ENCODE assay signal across 8 cellular contexts in the genomic region with DNA sequence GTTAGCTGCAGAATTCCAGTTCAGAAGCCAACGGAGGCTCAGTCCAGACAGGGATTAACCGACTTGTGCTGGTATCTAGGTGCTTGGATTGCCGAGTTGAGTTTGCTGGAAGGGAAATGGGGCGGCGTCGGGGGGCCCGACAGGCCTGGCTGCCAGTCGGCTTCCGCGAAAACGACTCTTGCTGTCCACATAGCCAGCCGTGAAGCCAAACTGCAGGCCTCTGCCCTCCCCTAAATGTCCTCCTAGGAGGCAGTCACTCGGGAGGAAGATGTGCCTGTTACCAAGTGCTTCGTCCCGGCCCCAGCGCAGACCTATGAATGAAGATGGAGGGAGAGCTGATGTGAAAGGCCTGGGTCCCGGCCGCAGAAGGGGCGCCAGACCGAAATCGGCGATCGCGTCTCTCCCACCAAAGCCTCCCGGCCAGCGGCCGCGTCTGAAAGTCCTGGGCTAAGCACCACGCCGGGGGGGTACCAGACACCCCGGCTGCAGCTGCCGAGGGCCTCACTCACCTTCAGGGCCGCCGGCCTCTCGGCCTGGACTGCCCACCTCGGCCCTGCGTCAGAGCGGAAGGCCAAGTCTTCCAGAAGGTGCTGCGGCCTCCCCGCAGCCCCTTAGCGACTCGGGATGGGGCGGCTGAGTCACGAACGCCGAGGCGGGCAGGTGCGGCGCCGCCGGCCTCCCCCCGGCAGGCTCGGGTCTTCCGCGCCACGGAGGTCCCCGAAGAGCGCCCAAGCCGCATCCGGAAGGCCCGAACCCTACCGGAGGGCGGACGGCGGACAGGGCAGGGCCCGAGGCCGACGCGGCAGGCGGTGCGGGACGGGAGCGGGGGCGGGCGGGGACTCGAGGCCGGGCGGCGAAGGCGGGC. TPM values are rescaled to one million over a fixed set of nuclear protein-coding genes. Genes with fewer than 3 reads are reported as not detected.
DNase-seq lines count a peak whose midpoint lies in the region; ATAC-seq and TF ChIP-seq lines count a peak whose summit lies in the region.

No MANE protein-coding gene starts in this region.

- peaks cover 18% of the 10 kb centered on the region for H3K4me1 ChIP-seq in CD8-positive, alpha-beta T cell (ENCODE audit: insufficient read depth, low read length)
- H3K4me1 ChIP-seq in psoas muscle = peaks cover 19% of the 10 kb centered on the region

- no peaks in the 10 kb centered on the region for H3K9me3 Mint-ChIP-seq in CD8-positive, alpha-beta T cell

- H3K36me3 ChIP-seq in CD8-positive, alpha-beta T cell (ENCODE audit: insufficient read depth, low read length) = peaks cover 10% of the 10 kb centered on the region
- H3K36me3 ChIP-seq in psoas muscle (ENCODE audit: insufficient read depth in 1 of 2, low read depth in 1 of 2) = peaks cover 4 to 65% of the 10 kb centered on the region in 2 donors

- peak overlapping the region; percentile 93 for H3K4me3 Mint-ChIP-seq in CD8-positive, alpha-beta T cell

- WGBS in psoas muscle, 3 donors = 0 to 1% (median 0%) methylated on average over 66 to 78 of the region's 80 CpGs

- peak overlapping the region; percentile 91 for H3K27ac Mint-ChIP-seq in CD8-positive, alpha-beta T cell

- ATAC-seq in CD8-positive, alpha-beta T cell = peak; percentile 11
- ATAC-seq in GM21717 (IDR thresholded peaks at IDR 0.05; ENCODE audit: unreplicated experiment) = peak; percentile 9
- peak; percentile 33 for ATAC-seq in Right ventricle myocardium superior (ENCODE audit: poor library complexity)
- ATAC-seq in psoas muscle = peak; percentile 34 to 45 (median 36)

- H3K27me3 Mint-ChIP-seq in CD8-positive, alpha-beta T cell (ENCODE audit: low read depth) = no peaks in the 10 kb centered on the region

- H3K4me3 ChIP-seq in CD8-positive, alpha-beta T cell (ENCODE audit: low read depth, low read length) = peak overlapping the region; percentile 88
- H3K4me3 ChIP-seq in psoas muscle = peak overlapping the region; percentile 90

- peaks cover 28% of the 10 kb centered on the region for H3K4me1 Mint-ChIP-seq in CD8-positive, alpha-beta T cell (ENCODE audit: low read depth)

- H3K27ac ChIP-seq in CD8-positive, alpha-beta T cell (ENCODE audit: low read depth, low read length) = peak overlapping the region; percentile 78
- peak overlapping the region; percentile 96 for H3K27ac ChIP-seq in psoas muscle

- peak in 5 of 7 experiments; percentile 38 to 64 (median 48) for DNase-seq in CD8-positive, alpha-beta T cell
- DNase-seq in NCI-H69 (lab: John Stamatoyannopoulos, UW) (peak; percentile 64), Right ventricle myocardium superior (no peak), psoas muscle (peak; percentile 41 to 68), NCI-H1930 (lab: John Stamatoyannopoulos, UW) (no peak), HuH-7.5 (ENCODE audit: low spot score) (no peak)
- DNase-seq in activated naive CD4-positive, alpha-beta T cell treated with Interleukin-2 at 50 U/mL for 16 hours = peak; percentile 61

- intact Hi-C loops in CD8-positive, alpha-beta T cell (cut with DNase I, micrococcal nuclease) = loop anchor here (2.0 kb wide), 4 partner anchors 65 to 303 kb away; partner anchors contain the start of genes CBL (in 1 of the 2) and DDX6 (in 1 of the 2)
- intact Hi-C loops in Right ventricle myocardium superior (cut with DNase I) = loop anchor here (2.0 kb wide), 1 partner anchor 103 kb away; no protein-coding TSS in a partner anchor
- intact Hi-C loops in psoas muscle (cut with DNase I) = no loop called here

- POLR2A ChIA-PET in CD8-positive, alpha-beta T cell (lab: Charles Lee) = interaction anchor here (0.6 to 3.3 kb wide), 27 partner anchors 8 to 501 kb away, joined by 3 to 44 read pairs (median 5); partner anchors contain the start of genes ABCG4, C2CD2L, CBL and CENATAC

- CTCF ChIA-PET in CD8-positive, alpha-beta T cell (lab: Charles Lee) = interaction anchor here (0.9 to 3.1 kb wide), 13 partner anchors 8 to 228 kb away, joined by 3 to 15 read pairs (median 5); partner anchors contain the start of genes C2CD2L and VPS11

- TF ChIP-seq CTCF in CD8-positive, alpha-beta T cell (IDR thresholded peaks at IDR 0.05) = no peak
- TF ChIP-seq CTCF in psoas muscle (IDR thresholded peaks at IDR 0.05) = no peak

- peaks cover 42% of the 10 kb centered on the region for H3K36me3 Mint-ChIP-seq in CD8-positive, alpha-beta T cell

- no peaks in the 10 kb centered on the region for H3K9me3 ChIP-seq in CD8-positive, alpha-beta T cell (ENCODE audit: low read length)
- H3K9me3 ChIP-seq in psoas muscle = no peaks in the 10 kb centered on the region

- no peaks in the 10 kb centered on the region for H3K27me3 ChIP-seq in CD8-positive, alpha-beta T cell (ENCODE audit: insufficient read depth, low read length)
- H3K27me3 ChIP-seq in psoas muscle (ENCODE audit: insufficient read depth in 3 of 3, low read length in 2 of 3) = no peaks in the 10 kb centered on the region

RNA-seq across cellular contexts. Expression of gene DPAGT1, which starts 7.5 kb away (rescaled TPM):
- 1 to 10 TPM; 9.4 to 9.9 TPM for total RNA-seq in CD8-positive, alpha-beta T cell
- total RNA-seq in Right ventricle myocardium superior (18.2 TPM), psoas muscle (10 to 100 TPM in 3 of 4 donors, 1 to 10 TPM in 1; 9.4 to 12.9 (median 12.3) TPM)
- polyA plus RNA-seq in psoas muscle = 10 to 100 TPM; 12.1 to 38.7 (median 27.3) TPM

RNA-seq across cellular contexts. Expression of gene HMBS, which starts 9.5 kb away (rescaled TPM):
- total RNA-seq in CD8-positive, alpha-beta T cell = 1 to 10 TPM; 5.4 to 6.4 TPM
- total RNA-seq in Right ventricle myocardium superior (22.1 TPM), psoas muscle (10 to 100 TPM; 18.1 to 33.3 (median 25.8) TPM)
- 10 to 100 TPM; 38.3 to 45.3 (median 40.4) TPM for polyA plus RNA-seq in psoas muscle

RNA-seq across cellular contexts. Expression of gene C2CD2L, which starts 13.0 kb away (rescaled TPM):
- 10 to 100 TPM; 13.4 to 15.0 TPM for total RNA-seq in CD8-positive, alpha-beta T cell
- total RNA-seq in Right ventricle myocardium superior (9.6 TPM), psoas muscle (10 to 100 TPM; 10.9 to 16.8 (median 15.0) TPM)
- 10 to 100 TPM; 14.5 to 28.7 (median 15.2) TPM for polyA plus RNA-seq in psoas muscle

RNA-seq across cellular contexts. Expression of gene VPS11, which starts 26.6 kb away (rescaled TPM):
- total RNA-seq in CD8-positive, alpha-beta T cell = 100 to 1,000 TPM in 1 of 2 experiments, 10 to 100 TPM in 1; 91.0 to 109 TPM
- total RNA-seq in Right ventricle myocardium superior (19.8 TPM), psoas muscle (10 to 100 TPM; 16.2 to 25.4 (median 19.6) TPM)
- 10 to 100 TPM; 16.4 to 23.2 (median 21.8) TPM for polyA plus RNA-seq in psoas muscle

RNA-seq across cellular contexts. Expression of gene HINFP, which starts 27.2 kb away (rescaled TPM):
- total RNA-seq in CD8-positive, alpha-beta T cell = 10 to 100 TPM; 17.0 to 19.5 TPM
- total RNA-seq in Right ventricle myocardium superior = 13.3 TPM
- 10 to 100 TPM; 10.1 to 16.2 (median 14.3) TPM for total RNA-seq in psoas muscle
- polyA plus RNA-seq in psoas muscle = 10 to 100 TPM in 2 of 3 donors, 1 to 10 TPM in 1; 8.3 to 20.6 (median 10.9) TPM

Comparison
In these comparisons a context has a peak if more than half of its experiments do, and no peak if none do; other contexts are left out.
1. DNase-seq: peak in CD8-positive, alpha-beta T cell (5 of 7), NCI-H69 (single experiment), activated naive CD4-positive, alpha-beta T cell treated with Interleukin-2 at 50 U/mL for 16 hours (single experiment) and psoas muscle (2 of 2); none in Right ventricle myocardium superior (single experiment), NCI-H1930 (0 of 2) and HuH-7.5 (single experiment).
2. intact Hi-C loops: an anchor here in CD8-positive, alpha-beta T cell (2.0 kb wide) and Right ventricle myocardium superior (2.0 kb wide); none called in psoas muscle.
3. Peak in every context shown above with its lines, with median percentiles within 50 percentile points of each other: ATAC-seq.